8 cellular contexts compared by ENCODE assay signal in genomic region chr15:72231066-72231846, GRCh38. TPM values are rescaled to one million over a fixed set of nuclear protein-coding genes. Genes with fewer than 3 reads are reported as not detected.
DNase-seq lines count a peak whose midpoint lies in the region; ATAC-seq and TF ChIP-seq lines count a peak whose summit lies in the region.

PKM (minus strand) TSS chr15:72231190; CDS start chr15:72219097, 12,093 bp downstream.

- no peaks in the 10 kb centered on the region for H3K9me3 Mint-ChIP-seq in activated naive CD4-positive, alpha-beta T cell treated with anti-CD3 and anti-CD28 coated beads, Interleukin-2, amount 50 U/mL, for 72 hours

- peak within 1 kb of the TSS; percentile 91 to 99 for H3K27ac Mint-ChIP-seq in activated naive CD4-positive, alpha-beta T cell treated with anti-CD3 and anti-CD28 coated beads, Interleukin-2, amount 50 U/mL, for 72 hours

- no peak for TF ChIP-seq EP300 in suprapubic skin (IDR thresholded peaks at IDR 0.05)

- peaks cover 55% of the 10 kb centered on the region for H3K4me1 ChIP-seq in suprapubic skin

- H3K4me3 ChIP-seq in suprapubic skin, result peak within 1 kb of the TSS; percentile 89

- DNase-seq in GM04504 (ENCODE audit: low read depth) (peak; percentile 98), NCI-H1105 (lab: John Stamatoyannopoulos, UW) (peak; percentile 99), SKM-1 (lab: John Stamatoyannopoulos, UW; ENCODE audit: unreplicated experiment) (peak; percentile 84), glomerular endothelial cell (ENCODE audit: extremely low read depth, low read depth, low spot score) (no peak), occipital lobe (lab: John Stamatoyannopoulos, UW) (peak; percentile 86), suprapubic skin (ENCODE audit: low spot score in 2 of 2) (peak; percentile 95 to 96)
- DNase-seq in activated naive CD4-positive, alpha-beta T cell treated with anti-CD3 and anti-CD28 coated beads, Interleukin-2, amount 50 U/mL, for 72 hours (ENCODE audit: low spot score in 2 of 2), result peak; percentile 98 to 100

- no peaks in the 10 kb centered on the region for H3K9me3 ChIP-seq in suprapubic skin

- WGBS in suprapubic skin, result 0% methylated on average over 30 of the region's 70 CpGs

- H3K27ac ChIP-seq in suprapubic skin, result peak within 1 kb of the TSS; percentile 97

- no peaks in the 10 kb centered on the region for H3K36me3 ChIP-seq in suprapubic skin

- H3K36me3 Mint-ChIP-seq in activated naive CD4-positive, alpha-beta T cell treated with anti-CD3 and anti-CD28 coated beads, Interleukin-2, amount 50 U/mL, for 72 hours, result peaks cover 29 to 45% of the 10 kb centered on the region in 2 donors

- TF ChIP-seq CTCF in suprapubic skin (IDR thresholded peaks at IDR 0.05), result no peak

- peak; percentile 69 to 93 for TF ChIP-seq POLR2A in suprapubic skin (IDR thresholded peaks at IDR 0.05)

- ATAC-seq in HG02588 (IDR thresholded peaks at IDR 0.05; ENCODE audit: unreplicated experiment), result peak; percentile 44
- peak; percentile 51 to 63 for ATAC-seq in activated naive CD4-positive, alpha-beta T cell treated with anti-CD3 and anti-CD28 coated beads, Interleukin-2, amount 50 U/mL, for 72 hours

- H3K27me3 ChIP-seq in suprapubic skin, result no peaks in the 10 kb centered on the region

RNA-seq across cellular contexts. Expression of gene PKM, which starts in this region (rescaled TPM):
- 1,000 to 10,000 TPM; 1,316 to 2,692 TPM for total RNA-seq in activated naive CD4-positive, alpha-beta T cell treated with anti-CD3 and anti-CD28 coated beads, Interleukin-2, amount 50 U/mL, for 72 hours
- total RNA-seq in glomerular endothelial cell (849 and 1,181 TPM in 2 replicates), occipital lobe (258 TPM), suprapubic skin (100 to 1,000 TPM; 294 to 522 (median 411) TPM)
